In the genomic region with DNA sequence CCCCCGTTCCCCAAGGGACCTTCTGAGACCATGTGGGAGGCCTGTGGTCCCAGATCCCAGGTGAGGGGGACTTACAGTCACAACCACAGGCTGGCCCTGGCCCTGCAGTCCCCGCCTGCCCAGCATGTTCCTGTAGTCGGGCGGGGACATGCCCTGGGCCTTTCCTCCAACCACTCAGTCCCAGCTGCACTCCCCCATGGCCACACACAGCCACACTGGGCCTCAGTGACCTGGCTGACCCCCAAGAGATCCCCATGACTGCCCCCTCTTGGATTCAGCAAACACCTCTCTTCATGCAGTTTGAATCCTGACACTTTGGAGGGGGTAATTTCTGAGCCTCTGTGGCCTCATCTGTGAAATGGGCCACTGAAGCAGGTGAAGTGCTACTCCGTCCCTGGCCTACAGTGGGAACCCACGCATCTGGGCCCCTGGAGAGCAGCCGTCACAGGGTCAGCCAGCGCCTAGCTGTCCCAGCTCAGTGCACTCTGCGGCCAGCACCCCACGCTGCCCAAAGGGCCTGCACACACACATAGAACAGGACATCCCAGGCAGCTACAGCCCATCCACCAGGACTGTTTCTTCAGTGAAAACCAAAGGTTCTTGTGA, we compare ENCODE assay signal across 8 cellular contexts. TPM values are rescaled to one million over a fixed set of nuclear protein-coding genes. Genes with fewer than 3 reads are reported as not detected.
DNase-seq lines count a peak whose midpoint lies in the region; ATAC-seq and TF ChIP-seq lines count a peak whose summit lies in the region.

No MANE protein-coding gene starts in this region.

- H3K4me3 ChIP-seq in PC-3 (ENCODE audit: low read length), result no peak overlapping the region
- H3K4me3 ChIP-seq in adrenal gland, result no peak overlapping the region

- BruUV-seq in PC-3 (replicated peaks; lab: Mats Ljungman, UMichigan), result no TSS peak

- H3K36me3 ChIP-seq in PC-3 (ENCODE audit: low read depth, low read length), result no peaks in the 10 kb centered on the region
- H3K36me3 ChIP-seq in adrenal gland (replicated peaks in 1 of 2), result no peaks in the 10 kb centered on the region

- H3K27ac ChIP-seq in PC-3 (ENCODE audit: low read length) (peak overlapping the region; percentile 97), layer of hippocampus (ENCODE audit: low read depth, low read length) (peak overlapping the region; percentile 82), adrenal gland (no peak overlapping the region)

- no peaks in the 10 kb centered on the region for H3K27me3 ChIP-seq in PC-3 (ENCODE audit: low read length)
- H3K27me3 ChIP-seq in layer of hippocampus (ENCODE audit: control insufficient read depth, insufficient read depth, low read length), result no peaks in the 10 kb centered on the region
- no peaks in the 10 kb centered on the region for H3K27me3 ChIP-seq in adrenal gland

- H2AFZ ChIP-seq in PC-3 (ENCODE audit: low read length), result no peak overlapping the region

- peaks cover 46% of the 10 kb centered on the region for H3K4me1 ChIP-seq in PC-3 (ENCODE audit: insufficient read depth, low read length)
- H3K4me1 ChIP-seq in adrenal gland (replicated peaks in 1 of 2), result no peaks in the 10 kb centered on the region

- in situ Hi-C loops in GM13977 (cut with MboI; ENCODE audit: low pct_unique_long_range_greater_than_20kb, low sequenced_read_pairs, unreplicated experiment), result no loop called here

- H3K79me2 ChIP-seq in PC-3 (ENCODE audit: low read length), result no peaks in the 10 kb centered on the region

- H3K9me3 ChIP-seq in PC-3 (ENCODE audit: low read length), result no peaks in the 10 kb centered on the region
- no peaks in the 10 kb centered on the region for H3K9me3 ChIP-seq in adrenal gland (replicated peaks in 1 of 3)

- CTCF ChIA-PET in PC-3 (lab: Charles Lee), result interaction anchor here (0.6 to 1.4 kb wide), 2 partner anchors 23 to 26 kb away, joined by 3 to 10 read pairs; no protein-coding TSS in a partner anchor

- peak; percentile 50 for ATAC-seq in GM21723 (IDR thresholded peaks at IDR 0.05; ENCODE audit: unreplicated experiment)
- no peak for ATAC-seq in PC-3

- TF ChIP-seq CTCF in GM13977 (IDR thresholded peaks at IDR 0.05; ENCODE audit: extremely low read depth, insufficient read depth, missing control alignments) (peak; percentile 13), PC-3 (conservative IDR thresholded peaks at IDR 0.05; ENCODE audit: low read depth, low read length) (no peak), adrenal gland (IDR thresholded peaks at IDR 0.05) (no peak)

- H3F3A ChIP-seq in PC-3 (ENCODE audit: low read length, unreplicated experiment), result no peaks in the 10 kb centered on the region

- peak; percentile 72 for DNase-seq in GM13977 (ENCODE audit: low spot score)
- no peak for DNase-seq in PC-3
- DNase-seq in midbrain (lab: John Stamatoyannopoulos, UW), result no peak
- no peak for DNase-seq in GF-D8 (lab: John Stamatoyannopoulos, UW)
- no peak for DNase-seq in kidney glomerular epithelial cell (lab: John Stamatoyannopoulos, UW)
- no peak for DNase-seq in adrenal gland

- no peaks in the 10 kb centered on the region for H3K9me2 ChIP-seq in PC-3 (replicated peaks; ENCODE audit: low read length)

- H4K20me1 ChIP-seq in PC-3 (ENCODE audit: low read length), result no peaks in the 10 kb centered on the region

- H3K4me2 ChIP-seq in PC-3 (ENCODE audit: low read length), result peak overlapping the region; percentile 67

- WGBS in adrenal gland, 4 donors, result 80 to 82% (median 81%) methylated on average over 6 to 10 of the region's 10 CpGs

- no peak for TF ChIP-seq POLR2A in adrenal gland (IDR thresholded peaks at IDR 0.05)

- POLR2A ChIA-PET in PC-3 (lab: Charles Lee; ENCODE audit: unreplicated experiment), result no interaction called here

- intact Hi-C loops in PC-3 (cut with micrococcal nuclease) (loop anchor here (1.0 kb wide), 1 partner anchor 26 kb away; no protein-coding TSS in a partner anchor), adrenal gland (cut with DNase I) (no loop called here)

- peak overlapping the region; percentile 84 for H3K9ac ChIP-seq in PC-3 (ENCODE audit: low read length)

RNA-seq across cellular contexts. Expression of gene ARHGEF4, which starts 12.7 kb away (rescaled TPM):
- total RNA-seq in PC-3 (2014; rRNA removed), result 21.5 and 30.5 TPM in 2 replicates
- total RNA-seq in adrenal gland, result 1 to 10 TPM in 7 of 8 donors, under 1 TPM in 1; 0.97 to 8.3 (median 4.2) TPM
- polyA plus RNA-seq in adrenal gland, result 10 to 100 TPM in 1 of 3 donors, 1 to 10 TPM in 2; 4.2 to 40.4 (median 6.8) TPM

Comparison
In these comparisons a context has a peak if more than half of its experiments do, and no peak if none do; other contexts are left out.
1. H3K27ac ChIP-seq: peak in PC-3 (single experiment) and layer of hippocampus (single experiment); none in adrenal gland (0 of 5).